24 cellular contexts compared by ENCODE assay signal in genomic region chr10:111119637-111120036, GRCh38. TPM values are rescaled to one million over a fixed set of nuclear protein-coding genes. Genes with fewer than 3 reads are reported as not detected.
"Had no signal": no experiment of that assay in that cellular context is flagged by ENCODE, and none has a peak within 500 bp of the region (broad histone marks: within the 10 kb centered on the region; RNA-seq: fewer than 3 reads in every experiment).

No MANE protein-coding gene starts in this region.

- H3K36me3 ChIP-seq: breast epithelium had no signal

- H3K4me1 ChIP-seq: breast epithelium had no signal

- DNase-seq: activated CD4-positive, alpha-beta memory T cell treated with anti-CD3 and anti-CD28 coated beads, Interleukin-2, amount 10 ng/mL, durations not matched to agents 7 days and 5 days; activated CD4-positive, alpha-beta T cell treated with anti-CD3 and anti-CD28 coated beads, Interleukin-2, amount 50 U/mL, for 1 hour; activated CD4-positive, CD25-positive, alpha-beta regulatory T cell; activated gamma-delta T cell treated with Interleukin-2 at 50 U/mL for 16 hours; activated naive CD4-positive, alpha-beta T cell treated with anti-CD3 and anti-CD28 coated beads, Interleukin-2, amount 10 ng/mL, durations not matched to agents 7 days and 5 days; activated T-cell treated with anti-CD3 and anti-CD28 coated beads, Interleukin-2, amount 50 U/mL, for 4 hours; aorta; caudate nucleus; KG1; NCI-H1048; NCI-H1930; NCI-H2107; NCI-H510A treated with DMSO at 0.1 percent for 48 hours; NCI-H69; NK-92 treated with Interleukin-12 subunit alpha and Interleukin-12 subunit beta, amount 100 ng/mL, for 24 hours; OCI-M1; RPMI8226; T-cell; T-helper 2 cell; T1000 had no signal

- H3K4me3 ChIP-seq: breast epithelium, SK-N-MC had no signal

- H3K27ac ChIP-seq: breast epithelium, SK-N-MC, VCaP had no signal

- H3K27me3 ChIP-seq: breast epithelium had no signal

- H3K9me3 ChIP-seq: breast epithelium had no signal

RNA-seq across cellular contexts. Expression of gene ADRA2A, which starts 42.8 kb away (rescaled TPM):
- total RNA-seq: activated CD4-positive, alpha-beta memory T cell treated with anti-CD3 and anti-CD28 coated beads, Interleukin-2, amount 10 ng/mL, durations not matched to agents 7 days and 5 days; M059J had no signal
